In genomic region chr2:176172007-176172747, GRCh38 we compare ENCODE assay signal across 17 cellular contexts. TPM values are rescaled to one million over a fixed set of nuclear protein-coding genes. Genes with fewer than 3 reads are reported as not detected.
DNase-seq lines count a peak whose midpoint lies in the region; ATAC-seq and TF ChIP-seq lines count a peak whose summit lies in the region.
"Had no signal": no experiment of that assay in that cellular context is flagged by ENCODE, and none has a peak within 500 bp of the region (broad histone marks: within the 10 kb centered on the region; RNA-seq: fewer than 3 reads in every experiment).

No MANE protein-coding gene starts in this region.

- H3K27ac ChIP-seq in HUES6 (ENCODE audit: low read depth, low read length) (no peak overlapping the region), osteoblast (ENCODE audit: low read depth, low read length) (no peak overlapping the region)
- no peak overlapping the region for H3K27ac ChIP-seq in CD8-positive, alpha-beta T cell (ENCODE audit: low read depth, low read length)
- H3K27ac ChIP-seq: gastrocnemius medialis had no signal

- POLR2A ChIA-PET in CD8-positive, alpha-beta T cell (lab: Charles Lee) = no interaction called here

- no peak overlapping the region for H3K4me3 Mint-ChIP-seq in CD8-positive, alpha-beta T cell

- H3K27ac Mint-ChIP-seq in CD8-positive, alpha-beta T cell = no peak overlapping the region

- no peak overlapping the region for H3K4me2 ChIP-seq in osteoblast (ENCODE audit: insufficient read depth, low read length)

- H4K20me1 ChIP-seq in osteoblast (ENCODE audit: insufficient read depth, low read length) = no peaks in the 10 kb centered on the region

- DNase-seq in GM13976 (ENCODE audit: low spot score) (peak; percentile 11), osteoblast (ENCODE audit: insufficient read length, low spot score, missing footprints) (peak; percentile 54), NCI-H345 treated with DMSO at 0.1 percent for 48 hours (lab: John Stamatoyannopoulos, UW; ENCODE audit: unreplicated experiment) (no peak), midbrain (lab: John Stamatoyannopoulos, UW) (no peak)
- no peak for DNase-seq in CD8-positive, alpha-beta T cell
- DNase-seq: activated CD4-positive, CD25-positive, alpha-beta regulatory T cell treated with anti-CD3 and anti-CD28 coated beads, Interleukin-2, amount 50 U/mL, for 72 hours; cerebellar nuclear complex; gastrocnemius medialis; GDM1; KG1; NCI-H2227 treated with DMSO at 0.1 percent for 48 hours; stimulated activated CD4-positive, alpha-beta T cell treated with anti-CD3 and anti-CD28 coated beads, Interleukin-15, amount 100 ng/mL, for 24 hours; T-helper 2 cell had no signal

- no peaks in the 10 kb centered on the region for H3K36me3 ChIP-seq in HUES6 (ENCODE audit: control insufficient read depth, insufficient read depth, low read length)
- no peaks in the 10 kb centered on the region for H3K36me3 ChIP-seq in iPS-15b (ENCODE audit: control insufficient read depth, insufficient read depth, low read length)
- H3K36me3 ChIP-seq in osteoblast (ENCODE audit: insufficient read depth, low read length) = no peaks in the 10 kb centered on the region
- no peaks in the 10 kb centered on the region for H3K36me3 ChIP-seq in CD8-positive, alpha-beta T cell (ENCODE audit: insufficient read depth, low read length)
- H3K36me3 ChIP-seq: gastrocnemius medialis had no signal

- ATAC-seq in HG02642 (IDR thresholded peaks at IDR 0.05; ENCODE audit: poor library complexity, unreplicated experiment) = no peak
- no peak for ATAC-seq in CD8-positive, alpha-beta T cell
- ATAC-seq: gastrocnemius medialis had no signal

- H3K4me1 ChIP-seq in HUES6 (ENCODE audit: control insufficient read depth, insufficient read depth, low read length) (peaks cover 42% of the 10 kb centered on the region), iPS-15b (ENCODE audit: control insufficient read depth, insufficient read depth, low read length) (peaks cover 20% of the 10 kb centered on the region), osteoblast (ENCODE audit: insufficient read depth, low read length) (peaks cover 5% of the 10 kb centered on the region)
- H3K4me1 ChIP-seq in CD8-positive, alpha-beta T cell (ENCODE audit: insufficient read depth, low read length) = peaks cover 5% of the 10 kb centered on the region
- H3K4me1 ChIP-seq: gastrocnemius medialis had no signal

- TF ChIP-seq CTCF in GM13976 (IDR thresholded peaks at IDR 0.05; ENCODE audit: borderline replicate concordance, control extremely low read depth, extremely low read depth, insufficient read depth, missing control alignments) = no peak
- TF ChIP-seq CTCF in osteoblast (IDR thresholded peaks at IDR 0.05; ENCODE audit: extremely low read depth, low read depth, low read length) = no peak
- TF ChIP-seq CTCF in CD8-positive, alpha-beta T cell (IDR thresholded peaks at IDR 0.05) = no peak

- intact Hi-C loops in CD8-positive, alpha-beta T cell (cut with DNase I, micrococcal nuclease) = no loop called here

- no peaks in the 10 kb centered on the region for H3K79me2 ChIP-seq in osteoblast (ENCODE audit: insufficient read depth, low read length)

- peaks cover 16% of the 10 kb centered on the region for H3K4me1 Mint-ChIP-seq in CD8-positive, alpha-beta T cell (ENCODE audit: low read depth)

- H3K9me3 Mint-ChIP-seq in CD8-positive, alpha-beta T cell = no peaks in the 10 kb centered on the region

- no peaks in the 10 kb centered on the region for H3K9me3 ChIP-seq in HUES6 (ENCODE audit: control insufficient read depth, insufficient read depth, low read depth, low read length)
- H3K9me3 ChIP-seq in iPS-15b (ENCODE audit: control insufficient read depth, insufficient read depth, low read length) = no peaks in the 10 kb centered on the region
- H3K9me3 ChIP-seq in osteoblast (ENCODE audit: low read depth, low read length) = no peaks in the 10 kb centered on the region
- no peaks in the 10 kb centered on the region for H3K9me3 ChIP-seq in CD8-positive, alpha-beta T cell (ENCODE audit: low read length)
- H3K9me3 ChIP-seq: gastrocnemius medialis had no signal

- peaks cover 74% of the 10 kb centered on the region for H3K27me3 Mint-ChIP-seq in CD8-positive, alpha-beta T cell (ENCODE audit: low read depth)

- in situ Hi-C loops in GM13976 (cut with MboI; ENCODE audit: low sequenced_read_pairs, unreplicated experiment) = no loop called here

- H3K36me3 Mint-ChIP-seq in CD8-positive, alpha-beta T cell = no peaks in the 10 kb centered on the region

- H3K9ac ChIP-seq in HUES6 (ENCODE audit: low read length) = peak overlapping the region; percentile 2
- no peak overlapping the region for H3K9ac ChIP-seq in iPS-15b (ENCODE audit: low read depth, low read length)

- peak overlapping the region; percentile 46 for H3K4me3 ChIP-seq in HUES6 (ENCODE audit: low read depth, low read length)
- H3K4me3 ChIP-seq in iPS-15b (ENCODE audit: low read depth, low read length) = peak overlapping the region; percentile 46
- H3K4me3 ChIP-seq in osteoblast (ENCODE audit: insufficient read depth, low read length) = no peak overlapping the region
- H3K4me3 ChIP-seq in CD8-positive, alpha-beta T cell (ENCODE audit: low read depth, low read length) = no peak overlapping the region
- H3K4me3 ChIP-seq: gastrocnemius medialis had no signal

- no peak overlapping the region for H2AFZ ChIP-seq in osteoblast (ENCODE audit: low read length)

- CTCF ChIA-PET in CD8-positive, alpha-beta T cell (lab: Charles Lee) = interaction anchor here (0.8 kb wide), 1 partner anchor 10 kb away, joined by 3 read pairs; no protein-coding TSS in a partner anchor

- H3K27me3 ChIP-seq in HUES6 (ENCODE audit: control insufficient read depth, insufficient read depth, low read length) = peaks cover 100% of the 10 kb centered on the region
- H3K27me3 ChIP-seq in iPS-15b (ENCODE audit: control insufficient read depth, insufficient read depth, low read length) = peaks cover 99% of the 10 kb centered on the region
- H3K27me3 ChIP-seq in osteoblast (ENCODE audit: insufficient read depth, low read length) = peaks cover 42% of the 10 kb centered on the region
- peaks cover 48% of the 10 kb centered on the region for H3K27me3 ChIP-seq in CD8-positive, alpha-beta T cell (ENCODE audit: insufficient read depth, low read length)

RNA-seq across cellular contexts. Expression of gene HOXD3, which starts 15.1 kb away (rescaled TPM):
- total RNA-seq in osteoblast = 1.1 and 2.1 TPM in 2 replicates
- not detected for total RNA-seq in CD8-positive, alpha-beta T cell
- total RNA-seq: mononuclear cell had no signal

RNA-seq across cellular contexts. Expression of gene HOXD1, which starts 16.3 kb away (rescaled TPM):
- not detected in 2 replicates for total RNA-seq in osteoblast
- not detected for total RNA-seq in CD8-positive, alpha-beta T cell
- total RNA-seq: mononuclear cell had no signal

RNA-seq across cellular contexts. Expression of gene HOXD4, which starts 20.8 kb away (rescaled TPM):
- 0.36 and 1.2 TPM in 2 replicates for total RNA-seq in osteoblast
- not detected for total RNA-seq in CD8-positive, alpha-beta T cell

RNA-seq across cellular contexts. Expression of gene HOXD8, which starts 42.7 kb away (rescaled TPM):
- 3.3 and 5.6 TPM in 2 replicates for total RNA-seq in osteoblast
- not detected for total RNA-seq in CD8-positive, alpha-beta T cell
- total RNA-seq: mononuclear cell had no signal

RNA-seq across cellular contexts. Expression of gene HOXD9, which starts 49.7 kb away (rescaled TPM):
- total RNA-seq in osteoblast = 0.36 and 0.59 TPM in 2 replicates
- not detected for total RNA-seq in CD8-positive, alpha-beta T cell
- total RNA-seq: mononuclear cell had no signal

Comparison
In these comparisons a context has a peak if more than half of its experiments do, and no peak if none do; other contexts are left out.
1. DNase-seq: peak in GM13976 (single experiment) and osteoblast (single experiment); none in NCI-H345 treated with DMSO at 0.1 percent for 48 hours (single experiment), midbrain (single experiment) and CD8-positive, alpha-beta T cell (0 of 7).
2. H3K4me3 ChIP-seq: peak in HUES6 (single experiment) and iPS-15b (single experiment); none in osteoblast (single experiment) and CD8-positive, alpha-beta T cell (single experiment).